ENCODE assay signal across 26 cellular contexts in genomic region chr6:13278991-13279390, GRCh38. TPM values are rescaled to one million over a fixed set of nuclear protein-coding genes. Genes with fewer than 3 reads are reported as not detected.
DNase-seq lines count a peak whose midpoint lies in the region; ATAC-seq and TF ChIP-seq lines count a peak whose summit lies in the region.
"Had no signal": no experiment of that assay in that cellular context is flagged by ENCODE, and none has a peak within 500 bp of the region (broad histone marks: within the 10 kb centered on the region; RNA-seq: fewer than 3 reads in every experiment).

No MANE protein-coding gene starts in this region.

- DNase-seq in AG08396 (ENCODE audit: low spot score) (peak; percentile 41), EL (peak; percentile 74), SK-N-SH (no peak), foreskin fibroblast (peak; percentile 82 to 89), COR-L47 (lab: John Stamatoyannopoulos, UW) (no peak), T-helper 2 cell (no peak)
- DNase-seq: activated CD8-positive, alpha-beta T cell treated with anti-CD3 and anti-CD28 coated beads, Interleukin-2, amount 10 ng/mL, durations not matched to agents 7 days and 5 days; CD4-positive, alpha-beta memory T cell; DMS 273 treated with DMSO at 0.1 percent for 48 hours; foreskin keratinocyte; kidney glomerular epithelial cell; MM.1S; NCI-H1417 treated with DMSO at 0.1 percent for 48 hours; NCI-H226; NCI-H748 treated with DMSO at 0.1 percent for 48 hours; stimulated activated CD4-positive, alpha-beta T cell treated with anti-CD3 and anti-CD28 coated beads, Interleukin-12 subunit alpha, Interleukin-12 subunit beta, amount 100 ng/mL, for 4 hours; stimulated activated CD4-positive, alpha-beta T cell treated with anti-CD3 and anti-CD28 coated beads, Interleukin-4, amount 100 ng/mL, for 4 hours; upper lobe of right lung had no signal

- no peaks in the 10 kb centered on the region for H3F3A ChIP-seq in SK-N-SH (replicated peaks; ENCODE audit: insufficient read depth)

- H3K9me2 ChIP-seq in SK-N-SH = no peaks in the 10 kb centered on the region

- TF ChIP-seq CTCF in SK-N-SH (IDR thresholded peaks at IDR 0.05) (no peak), foreskin fibroblast (IDR thresholded peaks at IDR 0.05; ENCODE audit: low read depth, low read length) (no peak)

- H3K36me3 ChIP-seq in SK-N-SH (replicated peaks in 1 of 2; ENCODE audit: control insufficient read depth in 1 of 2, insufficient read depth in 2 of 2, low read length in 1 of 2) = no peaks in the 10 kb centered on the region

- CTCF ChIA-PET in SK-N-SH (lab: Yijun Ruan, JAX) = interaction anchor here (0.6 to 2.0 kb wide), 2 partner anchors 368 to 641 kb away, joined by 3 to 11 read pairs; no protein-coding TSS in a partner anchor

- H3K27me3 ChIP-seq in SK-N-SH (ENCODE audit: insufficient read depth) = no peaks in the 10 kb centered on the region
- H3K27me3 ChIP-seq: ascending aorta, cardiac muscle cell, foreskin keratinocyte, right atrium auricular region, upper lobe of right lung had no signal

- no peak for TF ChIP-seq EP300 in SK-N-SH (IDR thresholded peaks at IDR 0.05; ENCODE audit: borderline replicate concordance in 1 of 2, low read depth in 1 of 2, low read length in 1 of 2)

- H3K79me2 ChIP-seq in SK-N-SH (ENCODE audit: insufficient read depth) = no peaks in the 10 kb centered on the region
- H3K79me2 ChIP-seq: parathyroid adenoma had no signal

- ATAC-seq in GM19455 (IDR thresholded peaks at IDR 0.05; ENCODE audit: unreplicated experiment) (no peak), GM18498 (IDR thresholded peaks at IDR 0.05; ENCODE audit: unreplicated experiment) (no peak)
- ATAC-seq: activated CD8-positive, alpha-beta T cell treated with anti-CD3 and anti-CD28 coated beads, Interleukin-2, amount 10 ng/mL, durations not matched to agents 7 days and 5 days; foreskin keratinocyte; stimulated activated memory B cell treated with anti-CD40 and anti-IgM and Interleukin-4, amounts not matched to agents 10 μg/mL and 1 μg/mL and 100 μg/mL, for 72 hours; upper lobe of right lung had no signal

- H3K9me3 ChIP-seq in SK-N-SH = no peaks in the 10 kb centered on the region
- H3K9me3 ChIP-seq: ascending aorta, right atrium auricular region, upper lobe of right lung had no signal

- TF ChIP-seq RAD21 in SK-N-SH (IDR thresholded peaks at IDR 0.05; ENCODE audit: low read length) = no peak

- POLR2A ChIA-PET in SK-N-SH (lab: Yijun Ruan, JAX) = no interaction called here

- no peak overlapping the region for H3K9ac ChIP-seq in SK-N-SH
- H3K9ac ChIP-seq: parathyroid adenoma had no signal

- H3K4me2 ChIP-seq in SK-N-SH = no peak overlapping the region

- H3K4me3 ChIP-seq in SK-N-SH (ENCODE audit: low read depth in 2 of 2, low read length in 1 of 2) = no peak overlapping the region
- no peak overlapping the region for H3K4me3 ChIP-seq in foreskin fibroblast (ENCODE audit: low read depth in 1 of 2, low read length in 2 of 2)
- H3K4me3 ChIP-seq: ascending aorta, cardiac muscle cell, lung, right atrium auricular region, upper lobe of right lung had no signal

- no peaks in the 10 kb centered on the region; a peak in 1 of 4 replicates for H3K4me1 ChIP-seq in SK-N-SH (ENCODE audit: control insufficient read depth in 1 of 2, insufficient read depth in 2 of 2, low read depth in 1 of 2, low read length in 1 of 2)
- H3K4me1 ChIP-seq: ascending aorta, foreskin keratinocyte, parathyroid adenoma, right atrium auricular region, upper lobe of right lung had no signal

- H3K27ac ChIP-seq in SK-N-SH (ENCODE audit: low read depth in 2 of 2, low read length in 1 of 2) = 0 out of 4 replicates have a peak overlapping the region, but pooled peaks of 1 of the 2 experiments have one; percentile 13
- H3K27ac ChIP-seq: ascending aorta, cardiac muscle cell, foreskin keratinocyte, parathyroid adenoma, right atrium auricular region, upper lobe of right lung had no signal

- H4K20me1 ChIP-seq in SK-N-SH (ENCODE audit: insufficient read depth) = no peaks in the 10 kb centered on the region

- no peak overlapping the region for H2AFZ ChIP-seq in SK-N-SH (ENCODE audit: low read depth)
- H2AFZ ChIP-seq: parathyroid adenoma had no signal

- 15% methylated on average over 4 of the region's 4 CpGs for WGBS in SK-N-SH (ENCODE audit: low lambda C conversion rate)

TF ChIP-seq in SK-N-SH, 30 proteins besides CTCF, POLR2A, EP300 and RAD21:
- TF ChIP-seq IRF3 (IDR thresholded peaks at IDR 0.05; ENCODE audit: low read depth, low read length) = no peak
- TF ChIP-seq RXRA (IDR thresholded peaks at IDR 0.05; ENCODE audit: borderline replicate concordance, low read depth) = no peak
- TF ChIP-seq TCF12 (IDR thresholded peaks at IDR 0.05) = peak; percentile 30; the same call in 1 of the 2 replicates
- no peak for TF ChIP-seq TAF1 (IDR thresholded peaks at IDR 0.05; ENCODE audit: borderline replicate concordance, low read depth, low read length)
- TF ChIP-seq RFX5 (IDR thresholded peaks at IDR 0.05; ENCODE audit: low read length) = no peak
- no peak for TF ChIP-seq JUND (IDR thresholded peaks at IDR 0.05)

RNA-seq across cellular contexts. Expression of gene TBC1D7, which starts 49.3 kb away (rescaled TPM):
- polyA plus RNA-seq in SK-N-SH (2012; rRNA removed) = 25.2 and 27.5 TPM in 2 replicates
- polyA plus RNA-seq in SK-N-SH (2012; cell fraction: cytosol; rRNA removed) = 27.7 and 30.3 TPM in 2 replicates
- 22.8 and 24.5 TPM in 2 replicates for polyA plus RNA-seq in SK-N-SH (2012; cell fraction: nucleus; rRNA removed)

Comparison
In these comparisons a context has a peak if more than half of its experiments do, and no peak if none do; other contexts are left out.
1. DNase-seq: peak in AG08396 (single experiment), EL (single experiment) and foreskin fibroblast (2 of 2); none in SK-N-SH (single experiment), COR-L47 (single experiment) and T-helper 2 cell (0 of 5).